12 cellular contexts compared by ENCODE assay signal in the genomic region with DNA sequence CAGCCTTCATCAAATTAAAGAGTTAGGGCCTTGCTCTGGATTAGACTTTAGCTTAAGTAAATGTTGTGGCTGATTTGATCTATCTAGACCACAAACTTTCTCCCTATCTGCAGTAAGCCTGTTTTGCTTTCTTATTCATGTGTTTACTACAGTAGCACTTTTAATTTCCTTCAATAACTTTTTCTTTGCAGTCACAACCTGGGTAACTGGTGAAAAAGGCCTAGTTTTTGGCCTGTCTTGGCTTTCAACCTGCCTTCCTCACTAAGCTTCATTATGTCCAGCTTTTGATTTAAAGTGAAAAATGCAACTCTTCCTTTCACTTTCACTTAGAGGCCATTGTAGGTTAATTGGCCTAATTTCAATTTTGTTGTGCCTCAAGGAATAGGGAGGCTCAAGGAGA. TPM values are rescaled to one million over a fixed set of nuclear protein-coding genes. Genes with fewer than 3 reads are reported as not detected.
A peak's percentile ranks its signal among the peaks of the same experiment; 100 is the strongest.
DNase-seq lines count a peak whose midpoint lies in the region; ATAC-seq and TF ChIP-seq lines count a peak whose summit lies in the region.
"Had no signal": no experiment of that assay in that cellular context is flagged by ENCODE, and none has a peak within 500 bp of the region (broad histone marks: within the 10 kb centered on the region; RNA-seq: fewer than 3 reads in every experiment).

No MANE protein-coding gene starts in this region.

- TF ChIP-seq CTCF in HFFc6 (IDR thresholded peaks at IDR 0.05) (no peak), mucosa of descending colon (IDR thresholded peaks at IDR 0.05) (no peak), ovary (IDR thresholded peaks at IDR 0.05) (no peak)

- H3K9me3 Mint-ChIP-seq in CD8-positive, alpha-beta memory T cell: peaks cover 0 to under 1% (median 0%) of the 10 kb centered on the region in 5 donors
- no peaks in the 10 kb centered on the region for H3K9me3 Mint-ChIP-seq in HFFc6
- H3K9me3 Mint-ChIP-seq in activated naive CD8-positive, alpha-beta T cell treated with anti-CD3 and anti-CD28 coated beads, Interleukin-2, amount 10 ng/mL, durations not matched to agents 7 days and 5 days: peaks cover 10% of the 10 kb centered on the region

- DNase-seq in CD8-positive, alpha-beta memory T cell: no peak
- no peak for DNase-seq in HFFc6
- no peak for DNase-seq in activated naive CD8-positive, alpha-beta T cell treated with anti-CD3 and anti-CD28 coated beads, Interleukin-2, amount 10 ng/mL, durations not matched to agents 7 days and 5 days
- DNase-seq in mucosa of descending colon: no peak
- no peak for DNase-seq in Kasumi-1 (lab: John Stamatoyannopoulos, UW)
- no peak for DNase-seq in stimulated activated CD4-positive, alpha-beta T cell treated with anti-CD3 and anti-CD28 coated beads, Interleukin-2, amount 100 ng/mL, for 48 hours
- no peak for DNase-seq in ovary
- DNase-seq: activated CD4-positive, alpha-beta T cell treated with anti-CD3 and anti-CD28 coated beads, Interleukin-2, amount 50 U/mL, for 48 hours; amniotic stem cell; effector CD4-positive, alpha-beta T cell; NCI-H2081; stimulated activated CD4-positive, alpha-beta T cell treated with anti-CD3 and anti-CD28 coated beads, Interleukin-4, amount 100 ng/mL, for 24 hours had no signal

- intact Hi-C loops in mucosa of descending colon (cut with DNase I, micrococcal nuclease) (no loop called here), ovary (cut with DNase I) (no loop called here)

- CTCF ChIA-PET in CD8-positive, alpha-beta memory T cell (lab: Charles Lee): interaction anchor here (1.0 to 1.7 kb wide), 2 partner anchors 14 to 145 kb away, joined by 4 to 5 read pairs; no protein-coding TSS in a partner anchor

- POLR2A ChIA-PET in CD8-positive, alpha-beta memory T cell (lab: Charles Lee): interaction anchor here (0.6 kb wide), 2 partner anchors 443 to 602 kb away, joined by 3 to 4 read pairs; no protein-coding TSS in a partner anchor
- POLR2A ChIA-PET in activated naive CD8-positive, alpha-beta T cell treated with anti-CD3 and anti-CD28 coated beads, Interleukin-2, amount 10 ng/mL, durations not matched to agents 7 days and 5 days (lab: Charles Lee): interaction anchor here (1.1 to 2.0 kb wide), 2 partner anchors 9 kb away, joined by 3 to 9 read pairs; no protein-coding TSS in a partner anchor

- H3K4me3 ChIP-seq in CD8-positive, alpha-beta memory T cell (ENCODE audit: low read length): no peak overlapping the region
- no peak overlapping the region for H3K4me3 ChIP-seq in mucosa of descending colon
- H3K4me3 ChIP-seq in ovary: no peak overlapping the region

- peaks cover 22 to 25% (median 23%) of the 10 kb centered on the region in 3 donors for H3K4me1 Mint-ChIP-seq in CD8-positive, alpha-beta memory T cell
- H3K4me1 Mint-ChIP-seq in HFFc6 (ENCODE audit: low read depth): peaks cover 15% of the 10 kb centered on the region; the same call in 1 of the 2 replicates
- H3K4me1 Mint-ChIP-seq in activated naive CD8-positive, alpha-beta T cell treated with anti-CD3 and anti-CD28 coated beads, Interleukin-2, amount 10 ng/mL, durations not matched to agents 7 days and 5 days: peaks cover 22% of the 10 kb centered on the region

- H3K27ac ChIP-seq in CD8-positive, alpha-beta memory T cell (ENCODE audit: low read depth, low read length): no peak overlapping the region
- no peak overlapping the region for H3K27ac ChIP-seq in ovary

- H3K36me3 Mint-ChIP-seq in CD8-positive, alpha-beta memory T cell: peaks cover 0 to 6% (median 3%) of the 10 kb centered on the region in 3 donors
- H3K36me3 Mint-ChIP-seq in HFFc6 (ENCODE audit: low read depth): no peaks in the 10 kb centered on the region
- peaks cover 14% of the 10 kb centered on the region for H3K36me3 Mint-ChIP-seq in activated naive CD8-positive, alpha-beta T cell treated with anti-CD3 and anti-CD28 coated beads, Interleukin-2, amount 10 ng/mL, durations not matched to agents 7 days and 5 days

- no peaks in the 10 kb centered on the region for H3K9me3 ChIP-seq in CD8-positive, alpha-beta memory T cell (ENCODE audit: low read length)
- H3K9me3 ChIP-seq in mucosa of descending colon (no peaks in the 10 kb centered on the region), ovary (no peaks in the 10 kb centered on the region)

- no peaks in the 10 kb centered on the region for H3K27me3 ChIP-seq in CD8-positive, alpha-beta memory T cell (ENCODE audit: insufficient read depth, low read length, poor library complexity, severe bottlenecking)
- no peaks in the 10 kb centered on the region for H3K27me3 ChIP-seq in ovary

- no peaks in the 10 kb centered on the region for H3K36me3 ChIP-seq in CD8-positive, alpha-beta memory T cell (ENCODE audit: insufficient read depth, low read length)
- H3K36me3 ChIP-seq in mucosa of descending colon (ENCODE audit: low read depth) (no peaks in the 10 kb centered on the region), ovary (no peaks in the 10 kb centered on the region)

- ATAC-seq in activated naive CD8-positive, alpha-beta T cell treated with anti-CD3 and anti-CD28 coated beads, Interleukin-2, amount 10 ng/mL, durations not matched to agents 7 days and 5 days (ENCODE audit: low read depth): peak; percentile 69
- peak; percentile 46 for ATAC-seq in mucosa of descending colon

- peaks cover 11% of the 10 kb centered on the region for H3K4me1 ChIP-seq in CD8-positive, alpha-beta memory T cell (ENCODE audit: insufficient read depth, low read length)
- H3K4me1 ChIP-seq in mucosa of descending colon (ENCODE audit: low read depth): peaks cover 9% of the 10 kb centered on the region
- no peaks in the 10 kb centered on the region for H3K4me1 ChIP-seq in ovary (ENCODE audit: insufficient read depth)

- peak overlapping the region; percentile 32 to 90 (median 83) for H3K27ac Mint-ChIP-seq in CD8-positive, alpha-beta memory T cell
- H3K27ac Mint-ChIP-seq in HFFc6: no peak overlapping the region; the same call in 1 of the 2 replicates
- H3K27ac Mint-ChIP-seq in activated naive CD8-positive, alpha-beta T cell treated with anti-CD3 and anti-CD28 coated beads, Interleukin-2, amount 10 ng/mL, durations not matched to agents 7 days and 5 days: peak overlapping the region; percentile 90

- no peak for TF ChIP-seq POLR2A in ovary (IDR thresholded peaks at IDR 0.05)

- H3K4me3 Mint-ChIP-seq in CD8-positive, alpha-beta memory T cell: peak overlapping the region; percentile 5 to 79 (median 62)
- H3K4me3 Mint-ChIP-seq in HFFc6: peak overlapping the region; percentile 67; the same call in 1 of the 2 replicates
- H3K4me3 Mint-ChIP-seq in activated naive CD8-positive, alpha-beta T cell treated with anti-CD3 and anti-CD28 coated beads, Interleukin-2, amount 10 ng/mL, durations not matched to agents 7 days and 5 days: peak overlapping the region; percentile 65

- no peak for TF ChIP-seq EP300 in ovary (IDR thresholded peaks at IDR 0.05)

- peaks cover 0 to 9% of the 10 kb centered on the region in 2 donors for H3K27me3 Mint-ChIP-seq in CD8-positive, alpha-beta memory T cell
- H3K27me3 Mint-ChIP-seq in HFFc6 (ENCODE audit: insufficient read depth): peaks cover 6% of the 10 kb centered on the region
- H3K27me3 Mint-ChIP-seq in activated naive CD8-positive, alpha-beta T cell treated with anti-CD3 and anti-CD28 coated beads, Interleukin-2, amount 10 ng/mL, durations not matched to agents 7 days and 5 days: no peaks in the 10 kb centered on the region

RNA-seq across cellular contexts. Expression of gene LPGAT1, which starts 12.5 kb away (rescaled TPM):
- total RNA-seq in CD8-positive, alpha-beta memory T cell: 10 to 100 TPM; 25.3 to 28.9 TPM
- 25.4 TPM for polyA plus RNA-seq in CD8-positive, alpha-beta memory T cell
- total RNA-seq in HFFc6 (2021; fragmentation: NEBNext Ultra II Directional; extraction: Animal tissue kit (Norgen Biotek cat#: 25700)): 10 to 100 TPM; 36.4 to 50.4 (median 44.9) TPM
- 10 to 100 TPM; 45.5 to 47.4 TPM for total RNA-seq in activated naive CD8-positive, alpha-beta T cell treated with anti-CD3 and anti-CD28 coated beads, Interleukin-2, amount 10 ng/mL, durations not matched to agents 7 days and 5 days
- 10 to 100 TPM; 27.5 to 42.1 (median 34.2) TPM for total RNA-seq in mucosa of descending colon
- 10 to 100 TPM; 19.8 to 32.7 (median 30.7) TPM for total RNA-seq in ovary
- 10 to 100 TPM in 1 of 2 donors, 1 to 10 TPM in 1; 6.3 to 12.8 TPM for polyA plus RNA-seq in ovary
